14 cellular contexts compared by ENCODE assay signal in the genomic region with DNA sequence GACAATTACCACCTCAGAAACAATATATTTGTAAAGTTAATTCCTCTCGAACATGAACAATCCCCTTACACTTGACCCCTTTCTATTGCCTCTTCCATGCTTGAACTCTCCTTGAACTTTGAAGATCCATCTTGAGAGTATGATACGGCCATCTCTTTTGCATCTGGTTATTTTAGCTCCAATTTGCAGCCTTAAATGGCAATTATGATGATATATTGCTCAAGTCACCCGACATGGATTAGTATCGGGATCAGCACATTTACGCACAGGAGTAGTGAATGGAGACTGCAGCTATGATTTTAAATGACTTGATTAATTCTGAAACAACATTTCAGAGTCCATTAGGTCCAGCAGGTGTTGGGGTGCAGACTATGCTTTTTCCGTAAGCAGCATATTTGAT.
"Had no signal": no experiment of that assay in that cellular context is flagged by ENCODE, and none has a peak within 500 bp of the region (broad histone marks: within the 10 kb centered on the region; RNA-seq: fewer than 3 reads in every experiment).

No MANE protein-coding gene starts in this region.

- ATAC-seq: activated CD8-positive, alpha-beta T cell treated with anti-CD3 and anti-CD28 coated beads for 36 hours; activated naive CD4-positive, alpha-beta T cell treated with anti-CD3 and anti-CD28 coated beads, Interleukin-2, amount 50 U/mL, for 72 hours; stimulated activated naive B cell treated with anti-CD40 and anti-IgM and Interleukin-4, amounts not matched to agents 10 μg/mL and 1 μg/mL and 100 μg/mL, for 72 hours had no signal

- H3K4me1 ChIP-seq: SJSA1 had no signal

- DNase-seq: activated B cell treated with CpG ODN at 0.5 μM for 24 hours; activated CD4-positive, alpha-beta T cell treated with anti-CD3 and anti-CD28 coated beads for 48 hours; activated CD8-positive, alpha-beta T cell treated with anti-CD3 and anti-CD28 coated beads for 36 hours; activated effector memory CD4-positive, alpha-beta T cell treated with anti-CD3 and anti-CD28 coated beads, Interleukin-2, amount 50 U/mL, for 16 hours; activated T-cell treated with anti-CD3 and anti-CD28 coated beads, Interleukin-2, amount 50 U/mL, for 48 hours; amniotic stem cell; kidney; stimulated activated CD4-positive, alpha-beta T cell treated with anti-CD3 and anti-CD28 coated beads, Interleukin-15, amount 100 ng/mL, for 24 hours; stimulated activated CD4-positive, alpha-beta T cell treated with anti-CD3 and anti-CD28 coated beads, Interleukin-4, amount 100 ng/mL, for 1 hour; stimulated activated naive B cell treated with anti-CD40 and anti-IgM and Interleukin-4, amounts not matched to agents 10 μg/mL and 1 μg/mL and 100 μg/mL, for 72 hours; SW 1271 had no signal

- H3K9me3 ChIP-seq: SJSA1 had no signal

- H3K27me3 ChIP-seq: SJSA1 had no signal

- H3K4me3 ChIP-seq: coronary artery, SJSA1 had no signal

- H3K36me3 ChIP-seq: SJSA1 had no signal

- H3K27ac ChIP-seq: coronary artery, SJSA1 had no signal
